ENCODE assay signal across 21 cellular contexts in the genomic region with DNA sequence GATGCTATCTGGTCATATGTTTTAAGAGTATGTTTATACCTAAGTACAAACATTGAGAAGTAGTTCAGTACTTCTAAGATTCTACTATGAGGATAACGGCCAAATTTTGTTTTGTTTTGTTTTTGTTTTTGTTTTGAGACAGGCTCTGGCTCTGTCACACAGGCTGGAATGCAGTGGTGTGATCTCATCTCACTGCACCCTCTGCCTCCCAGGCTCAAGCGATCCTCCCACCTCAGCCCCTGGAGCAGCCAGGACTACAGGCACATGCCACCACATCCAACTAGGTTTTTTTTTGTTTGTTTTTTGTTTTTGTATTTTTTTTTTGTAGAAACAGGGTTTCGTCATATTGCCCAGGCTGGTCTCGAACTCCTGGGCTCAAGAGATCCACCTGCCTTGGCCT. TPM values are rescaled to one million over a fixed set of nuclear protein-coding genes. Genes with fewer than 3 reads are reported as not detected.
"Had no signal": no experiment of that assay in that cellular context is flagged by ENCODE, and none has a peak within 500 bp of the region (broad histone marks: within the 10 kb centered on the region; RNA-seq: fewer than 3 reads in every experiment).

No MANE protein-coding gene starts in this region.

- H3K4me3 Mint-ChIP-seq: naive B cell; nephron progenitor cell; stimulated activated naive B cell treated with anti-CD40 and anti-IgM and Interleukin-4, amounts not matched to agents 10 μg/mL and 1 μg/mL and 100 μg/mL, for 72 hours had no signal

- H3K36me3 Mint-ChIP-seq: naive B cell; stimulated activated naive B cell treated with anti-CD40 and anti-IgM and Interleukin-4, amounts not matched to agents 10 μg/mL and 1 μg/mL and 100 μg/mL, for 72 hours had no signal

- H3K36me3 ChIP-seq: neutrophil, right lobe of liver, spleen, stomach, thoracic aorta, transverse colon had no signal

- H3K9me3 ChIP-seq: neutrophil, psoas muscle, right lobe of liver, spleen, stomach, thoracic aorta, transverse colon had no signal

- H3K27ac Mint-ChIP-seq: nephron progenitor cell; stimulated activated naive B cell treated with anti-CD40 and anti-IgM and Interleukin-4, amounts not matched to agents 10 μg/mL and 1 μg/mL and 100 μg/mL, for 72 hours had no signal

- H3K27me3 ChIP-seq: stomach had no signal

- DNase-seq: foreskin fibroblast; left colon; left ventricle myocardium superior; mesenchymal stem cell; naive B cell; nephron progenitor cell; psoas muscle; retina; right lobe of liver; spleen; stimulated activated CD4-positive, alpha-beta T cell treated with anti-CD3 and anti-CD28 coated beads, Interleukin-15, amount 100 ng/mL, for 24 hours; stimulated activated CD4-positive, alpha-beta T cell treated with anti-CD3 and anti-CD28 coated beads, Interleukin-1b, Interleukin-23, amount 100 ng/mL, for 48 hours; stimulated activated CD4-positive, alpha-beta T cell treated with anti-CD3 and anti-CD28 coated beads, Interleukin-4, amount 100 ng/mL, for 4 hours; stimulated activated naive B cell treated with anti-CD40 and anti-IgM and Interleukin-4, amounts not matched to agents 10 μg/mL and 1 μg/mL and 100 μg/mL, for 72 hours; stomach; substantia nigra; transverse colon had no signal

- H3K4me1 ChIP-seq: psoas muscle, right lobe of liver, spleen, stomach, transverse colon had no signal

- H3K4me1 Mint-ChIP-seq: naive B cell; nephron progenitor cell; stimulated activated naive B cell treated with anti-CD40 and anti-IgM and Interleukin-4, amounts not matched to agents 10 μg/mL and 1 μg/mL and 100 μg/mL, for 72 hours had no signal

- H3K9me3 Mint-ChIP-seq: naive B cell; nephron progenitor cell; stimulated activated naive B cell treated with anti-CD40 and anti-IgM and Interleukin-4, amounts not matched to agents 10 μg/mL and 1 μg/mL and 100 μg/mL, for 72 hours had no signal

- ATAC-seq: esophagus mucosa; left colon; left ventricle myocardium superior; psoas muscle; right lobe of liver; stimulated activated naive B cell treated with anti-CD40 and anti-IgM and Interleukin-4, amounts not matched to agents 10 μg/mL and 1 μg/mL and 100 μg/mL, for 72 hours had no signal

- H3K4me3 ChIP-seq: lung, psoas muscle, right lobe of liver, spleen, stomach, thoracic aorta, transverse colon had no signal

- H3K27ac ChIP-seq: neutrophil, psoas muscle, right lobe of liver, spleen, stomach, thoracic aorta, transverse colon had no signal

RNA-seq across cellular contexts. Expression of a gene that starts 59.4 kb away (rescaled TPM):
- total RNA-seq: right lobe of liver had no signal
